8 cellular contexts compared by ENCODE assay signal in the genomic region with DNA sequence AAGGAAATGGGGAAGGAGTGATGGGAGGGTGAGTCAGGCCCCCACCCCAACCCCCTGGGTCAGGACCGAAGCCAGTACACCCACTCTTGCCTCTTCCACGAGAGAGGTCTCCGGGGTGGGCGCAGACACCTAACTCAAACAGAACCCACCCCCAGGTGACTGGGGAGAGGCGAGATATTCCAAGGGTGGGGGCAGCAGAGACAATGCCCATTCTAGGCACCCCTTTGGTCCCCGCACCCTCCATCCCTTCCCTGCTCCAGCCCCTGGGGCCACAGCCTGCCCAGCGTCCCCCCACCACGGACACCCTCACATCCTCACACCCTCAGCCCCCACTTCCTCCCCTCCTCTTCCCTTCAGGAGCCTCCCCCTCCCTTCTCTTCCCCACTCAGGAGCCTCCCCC. TPM values are rescaled to one million over a fixed set of nuclear protein-coding genes. Genes with fewer than 3 reads are reported as not detected.
DNase-seq lines count a peak whose midpoint lies in the region; ATAC-seq and TF ChIP-seq lines count a peak whose summit lies in the region.

No MANE protein-coding gene starts in this region.

- H3K27ac Mint-ChIP-seq in endodermal cell: peak overlapping the region; percentile 58
- peak overlapping the region; percentile 96 for H3K27ac Mint-ChIP-seq in neural progenitor cell

- H3K4me1 Mint-ChIP-seq in endodermal cell (peaks cover 4% of the 10 kb centered on the region), neural progenitor cell (peaks cover 5% of the 10 kb centered on the region)

- H3K4me1 ChIP-seq in endodermal cell (ENCODE audit: control insufficient read depth, insufficient read depth, low read length) (no peaks in the 10 kb centered on the region), neural progenitor cell (no peaks in the 10 kb centered on the region)

- H3K9me3 ChIP-seq in endodermal cell (ENCODE audit: control insufficient read depth, low read length): peaks cover 58% of the 10 kb centered on the region
- no peaks in the 10 kb centered on the region for H3K9me3 ChIP-seq in neural progenitor cell (ENCODE audit: low read depth)

- peak overlapping the region; percentile 83 for H3K4me2 ChIP-seq in neural progenitor cell

- H3K27ac ChIP-seq in endodermal cell (ENCODE audit: low read depth, low read length) (peak overlapping the region; percentile 100), neural progenitor cell (no peak overlapping the region)

- H3F3A ChIP-seq in neural progenitor cell (ENCODE audit: low read depth): peaks cover 4% of the 10 kb centered on the region

- H3K4me3 Mint-ChIP-seq in endodermal cell (peak overlapping the region; percentile 82), neural progenitor cell (peak overlapping the region; percentile 89)

- H4K20me1 ChIP-seq in neural progenitor cell (ENCODE audit: low read depth): no peaks in the 10 kb centered on the region

- ATAC-seq in GM21390 (IDR thresholded peaks at IDR 0.05; ENCODE audit: unreplicated experiment) (no peak), HG03442 (IDR thresholded peaks at IDR 0.05; ENCODE audit: unreplicated experiment) (no peak), HG02610 (IDR thresholded peaks at IDR 0.05; ENCODE audit: unreplicated experiment) (no peak), HG03432 (IDR thresholded peaks at IDR 0.05; ENCODE audit: unreplicated experiment) (no peak)

- H3K36me3 ChIP-seq in endodermal cell (ENCODE audit: control insufficient read depth, insufficient read depth, low read length) (peaks cover 20% of the 10 kb centered on the region), neural progenitor cell (no peaks in the 10 kb centered on the region)

- H3K9me3 Mint-ChIP-seq in endodermal cell: peaks cover 39% of the 10 kb centered on the region
- peaks cover 68% of the 10 kb centered on the region for H3K9me3 Mint-ChIP-seq in neural progenitor cell

- peaks cover 44% of the 10 kb centered on the region for H3K79me2 ChIP-seq in neural progenitor cell (ENCODE audit: low read depth)

- H3K27me3 Mint-ChIP-seq in endodermal cell (ENCODE audit: insufficient read depth) (peaks cover 4% of the 10 kb centered on the region), neural progenitor cell (ENCODE audit: insufficient read depth, low read depth) (peaks cover 8% of the 10 kb centered on the region)

- 68 to 82% methylated on average over 2 to 8 of the region's 8 CpGs for WGBS in endodermal cell (ENCODE audit: insufficient coverage in 1 of 2, insufficient read length in 1 of 2), 2 experiments

- no peak for DNase-seq in AG09309 (ENCODE audit: low read depth)
- no peak for DNase-seq in Jurkat, Clone E6-1 (ENCODE audit: low read depth, low spot score)
- no peak for DNase-seq in endodermal cell
- no peak for DNase-seq in neural progenitor cell (ENCODE audit: low spot score)

- TF ChIP-seq CTCF in AG09309 (IDR thresholded peaks at IDR 0.05; ENCODE audit: control insufficient read depth, insufficient read depth, low read depth, low read length, missing control alignments) (no peak), endodermal cell (conservative IDR thresholded peaks at IDR 0.05) (no peak), neural progenitor cell (IDR thresholded peaks at IDR 0.05) (no peak)

- H3K9ac ChIP-seq in endodermal cell (ENCODE audit: extremely low read depth, low read length, poor library complexity, severe bottlenecking): peak overlapping the region; percentile 99
- peak overlapping the region; percentile 99 for H3K9ac ChIP-seq in neural progenitor cell

- H3K27me3 ChIP-seq in endodermal cell (ENCODE audit: control insufficient read depth, insufficient read depth, low read length, poor library complexity, severe bottlenecking): no peaks in the 10 kb centered on the region
- H3K27me3 ChIP-seq in neural progenitor cell: no peaks in the 10 kb centered on the region

- H3K4me3 ChIP-seq in AG09309 (ENCODE audit: control insufficient read depth, low read depth, low read length) (peak overlapping the region; percentile 85), endodermal cell (ENCODE audit: low read length) (peak overlapping the region; percentile 84), neural progenitor cell (peak overlapping the region; percentile 99)
- peak overlapping the region; percentile 77 for H3K4me3 ChIP-seq in Jurkat, Clone E6-1 (ENCODE audit: low read length)

- H2AFZ ChIP-seq in neural progenitor cell (replicated peaks): no peak overlapping the region

- H3K36me3 Mint-ChIP-seq in endodermal cell (ENCODE audit: low read depth) (peaks cover 26% of the 10 kb centered on the region), neural progenitor cell (peaks cover 23% of the 10 kb centered on the region)

RNA-seq across cellular contexts. Expression of a gene that starts 0.7 kb away (rescaled TPM):
- polyA plus RNA-seq in Jurkat, Clone E6-1 (2012; ENCODE audit: insufficient read depth, insufficient read length): 4.6 TPM
- 100 to 1,000 TPM in 1 of 2 donors, 10 to 100 TPM in 1; 68.2 to 112 TPM for total RNA-seq in endodermal cell
- polyA plus RNA-seq in endodermal cell (2013, experiment 1 of 2): 94.4 TPM
- polyA plus RNA-seq in endodermal cell (2013, experiment 2 of 2): 74.3 TPM
- total RNA-seq in neural progenitor cell (ENCODE audit: low replicate concordance): 49.1 and 144 TPM in 2 replicates

RNA-seq across cellular contexts. Expression of a gene that starts 38.3 kb away (rescaled TPM):
- not detected for polyA plus RNA-seq in Jurkat, Clone E6-1 (2012; ENCODE audit: insufficient read depth, insufficient read length)
- total RNA-seq in endodermal cell: 10 to 100 TPM in 1 of 2 donors, 1 to 10 TPM in 1; 9.3 to 12.0 TPM
- 3.7 TPM for polyA plus RNA-seq in endodermal cell (2013, experiment 1 of 2)
- 2.8 TPM for polyA plus RNA-seq in endodermal cell (2013, experiment 2 of 2)
- total RNA-seq in neural progenitor cell (ENCODE audit: low replicate concordance): 9.5 and 11.1 TPM in 2 replicates

RNA-seq across cellular contexts. Expression of a gene that starts 53.2 kb away (rescaled TPM):
- not detected for polyA plus RNA-seq in Jurkat, Clone E6-1 (2012; ENCODE audit: insufficient read depth, insufficient read length)
- total RNA-seq in endodermal cell (10 to 100 TPM; 16.7 to 24.7 TPM), neural progenitor cell (ENCODE audit: low replicate concordance) (28.4 and 36.2 TPM in 2 replicates)
- 11.6 TPM for polyA plus RNA-seq in endodermal cell (2013, experiment 1 of 2)
- 11.4 TPM for polyA plus RNA-seq in endodermal cell (2013, experiment 2 of 2)
